ENCODE assay signal across 7 cellular contexts in genomic region chr11:121506237-121506636, GRCh38. TPM values are rescaled to one million over a fixed set of nuclear protein-coding genes. Genes with fewer than 3 reads are reported as not detected.
DNase-seq lines count a peak whose midpoint lies in the region; ATAC-seq, FAIRE-seq and TF ChIP-seq lines count a peak whose summit lies in the region.
"Not testable (repeated sequence)": the region's sequence is repeated elsewhere in the genome, so short reads cannot be mapped to it uniquely, and the experiment has no call there.

No MANE protein-coding gene starts in this region.

- not testable (repeated sequence) for ATAC-seq in CD8-positive, alpha-beta T cell; activated CD8-positive, alpha-beta T cell treated with anti-CD3 and anti-CD28 coated beads for 36 hours; effector memory CD8-positive, alpha-beta T cell (replicated peaks); HepG2

- H3K36me3 ChIP-seq in CD8-positive, alpha-beta T cell (ENCODE audit: insufficient read depth, low read length), result peaks cover 18% of the 10 kb centered on the region
- not testable (repeated sequence) for H3K36me3 ChIP-seq in HEK293 (ENCODE audit: control insufficient read depth in 2 of 2, insufficient read depth in 1 of 2, low read length in 2 of 2)
- peaks cover 13 to 56% of the 10 kb centered on the region in 2 experiments; a peak in 4 of 5 replicates for H3K36me3 ChIP-seq in HepG2 (replicated peaks in 1 of 2; ENCODE audit: control insufficient read depth in 1 of 2, insufficient read depth in 2 of 2, low read length in 2 of 2)

- not testable (repeated sequence) for H3K4me3 Mint-ChIP-seq in CD8-positive, alpha-beta T cell; activated CD8-positive, alpha-beta T cell treated with anti-CD3 and anti-CD28 coated beads for 36 hours; effector memory CD8-positive, alpha-beta T cell; osteocyte (ENCODE audit: unreplicated experiment)
- H3K4me3 Mint-ChIP-seq in activated naive CD4-positive, alpha-beta T cell treated with anti-CD3 and anti-CD28 coated beads, Interleukin-2, amount 50 U/mL, for 24 hours, result peak overlapping the region; percentile 19

- CTCF ChIA-PET in CD8-positive, alpha-beta T cell (lab: Charles Lee); HepG2 (lab: Yijun Ruan, JAX; ENCODE audit: low intra/inter-chr PET ratio, low total read pairs): not testable (repeated sequence)
- CTCF ChIA-PET in HEK293 (lab: Yijun Ruan, JAX), result interaction anchor here (0.6 kb wide), 1 partner anchor 13 kb away, joined by 3 read pairs; no protein-coding TSS in a partner anchor
- CTCF ChIA-PET in activated CD8-positive, alpha-beta T cell treated with anti-CD3 and anti-CD28 coated beads for 36 hours (lab: Charles Lee), result interaction anchor here (1.2 kb wide), 1 partner anchor 13 kb away, joined by 3 read pairs; no protein-coding TSS in a partner anchor

- not testable (repeated sequence) for H3K4me2 ChIP-seq in HepG2 (ENCODE audit: low read depth, low read length)

- H3K27ac ChIP-seq in CD8-positive, alpha-beta T cell (ENCODE audit: low read depth, low read length); HEK293 (ENCODE audit: extremely low read depth, low read depth, low read length); HepG2 (ENCODE audit: extremely low read length, insufficient read depth, low read length): not testable (repeated sequence)

- H3K79me2 ChIP-seq in HepG2 (ENCODE audit: insufficient read depth, low read length), result not testable (repeated sequence)

- not testable (repeated sequence) for H3K27me3 Mint-ChIP-seq in CD8-positive, alpha-beta T cell (ENCODE audit: low read depth); activated CD8-positive, alpha-beta T cell treated with anti-CD3 and anti-CD28 coated beads for 36 hours; activated naive CD4-positive, alpha-beta T cell treated with anti-CD3 and anti-CD28 coated beads, Interleukin-2, amount 50 U/mL, for 24 hours; effector memory CD8-positive, alpha-beta T cell; osteocyte (ENCODE audit: unreplicated experiment)

- not testable (repeated sequence) for BruUV-seq in HepG2 (replicated peaks; lab: Mats Ljungman, UMichigan)

- not testable (repeated sequence) for H4K20me1 ChIP-seq in HepG2 (ENCODE audit: insufficient read depth, low read length)

- H3K36me3 Mint-ChIP-seq in CD8-positive, alpha-beta T cell, result peaks cover 87% of the 10 kb centered on the region
- H3K36me3 Mint-ChIP-seq in activated CD8-positive, alpha-beta T cell treated with anti-CD3 and anti-CD28 coated beads for 36 hours (ENCODE audit: low read depth), result peaks cover 76% of the 10 kb centered on the region
- peaks cover 54% of the 10 kb centered on the region for H3K36me3 Mint-ChIP-seq in activated naive CD4-positive, alpha-beta T cell treated with anti-CD3 and anti-CD28 coated beads, Interleukin-2, amount 50 U/mL, for 24 hours
- peaks cover 74% of the 10 kb centered on the region for H3K36me3 Mint-ChIP-seq in effector memory CD8-positive, alpha-beta T cell (ENCODE audit: insufficient read depth)
- H3K36me3 Mint-ChIP-seq in osteocyte (ENCODE audit: unreplicated experiment), result not testable (repeated sequence)

- intact Hi-C loops in CD8-positive, alpha-beta T cell (cut with DNase I, micrococcal nuclease); activated CD8-positive, alpha-beta T cell treated with anti-CD3 and anti-CD28 coated beads for 36 hours (cut with micrococcal nuclease); HepG2 (cut with micrococcal nuclease; ENCODE audit: unreplicated experiment): not testable (repeated sequence)

- TF ChIP-seq RAD21 in HepG2 (CRISPR knock-in tag; IDR thresholded peaks at IDR 0.05), result not testable (repeated sequence)

- not testable (repeated sequence) for H3K9me3 ChIP-seq in CD8-positive, alpha-beta T cell (ENCODE audit: low read length); HEK293 (ENCODE audit: control insufficient read depth, insufficient read depth, low read depth, low read length); HepG2 (ENCODE audit: low read length)

- H3K9me3 Mint-ChIP-seq in CD8-positive, alpha-beta T cell, result peaks cover 13% of the 10 kb centered on the region
- peaks cover 20% of the 10 kb centered on the region for H3K9me3 Mint-ChIP-seq in activated CD8-positive, alpha-beta T cell treated with anti-CD3 and anti-CD28 coated beads for 36 hours
- H3K9me3 Mint-ChIP-seq in activated naive CD4-positive, alpha-beta T cell treated with anti-CD3 and anti-CD28 coated beads, Interleukin-2, amount 50 U/mL, for 24 hours, result peaks cover 23% of the 10 kb centered on the region
- peaks cover 0 to 12% of the 10 kb centered on the region in 2 donors for H3K9me3 Mint-ChIP-seq in effector memory CD8-positive, alpha-beta T cell
- peaks cover 11% of the 10 kb centered on the region for H3K9me3 Mint-ChIP-seq in osteocyte (ENCODE audit: unreplicated experiment)

- not testable (repeated sequence) for TF ChIP-seq POLR2A in HepG2 (IDR thresholded peaks at IDR 0.05; ENCODE audit: insufficient read depth in 1 of 2, low read depth in 2 of 2, low read length in 2 of 2)

- DNase-seq in CD8-positive, alpha-beta T cell; activated CD8-positive, alpha-beta T cell treated with anti-CD3 and anti-CD28 coated beads for 36 hours; effector memory CD8-positive, alpha-beta T cell; HepG2 (ENCODE audit: low spot score): not testable (repeated sequence)
- DNase-seq in osteocyte (ENCODE audit: extremely low spot score, unreplicated experiment), result peak; percentile 42

- POLR2A ChIA-PET in CD8-positive, alpha-beta T cell (lab: Charles Lee), result interaction anchor here (1.1 kb wide), 1 partner anchor 13 kb away, joined by 3 read pairs; no protein-coding TSS in a partner anchor
- POLR2A ChIA-PET in HEK293 (lab: Yijun Ruan, JAX); HepG2 (lab: Yijun Ruan, JAX): not testable (repeated sequence)
- POLR2A ChIA-PET in activated CD8-positive, alpha-beta T cell treated with anti-CD3 and anti-CD28 coated beads for 36 hours (lab: Charles Lee), result interaction anchor here (2.0 kb wide), 1 partner anchor 8 kb away, joined by 4 read pairs; no protein-coding TSS in a partner anchor

- H3K27ac Mint-ChIP-seq in CD8-positive, alpha-beta T cell, result peak overlapping the region; percentile 37
- H3K27ac Mint-ChIP-seq in activated CD8-positive, alpha-beta T cell treated with anti-CD3 and anti-CD28 coated beads for 36 hours, result peak overlapping the region; percentile 16
- peak overlapping the region; percentile 55 for H3K27ac Mint-ChIP-seq in activated naive CD4-positive, alpha-beta T cell treated with anti-CD3 and anti-CD28 coated beads, Interleukin-2, amount 50 U/mL, for 24 hours
- H3K27ac Mint-ChIP-seq in effector memory CD8-positive, alpha-beta T cell, result peak overlapping the region; percentile 30 to 39
- not testable (repeated sequence) for H3K27ac Mint-ChIP-seq in osteocyte (ENCODE audit: unreplicated experiment)

- H2AFZ ChIP-seq in HepG2 (ENCODE audit: low read length), result not testable (repeated sequence)

- not testable (repeated sequence) for H3K4me3 ChIP-seq in CD8-positive, alpha-beta T cell (ENCODE audit: low read depth, low read length); HEK293 (ENCODE audit: low read depth, low read length); HepG2 (replicated peaks in 1 of 3; ENCODE audit: insufficient read depth in 1 of 3, low read depth in 2 of 3, low read length in 3 of 3)

- TF ChIP-seq EP300 in HepG2 (IDR thresholded peaks at IDR 0.05; ENCODE audit: low read depth in 2 of 2, low read length in 2 of 2); HepG2 (CRISPR knock-in tag; IDR thresholded peaks at IDR 0.05; ENCODE audit: borderline replicate concordance): not testable (repeated sequence)

- peaks cover 19% of the 10 kb centered on the region for H3K4me1 ChIP-seq in CD8-positive, alpha-beta T cell (ENCODE audit: insufficient read depth, low read length)
- H3K4me1 ChIP-seq in HEK293 (ENCODE audit: control insufficient read depth, insufficient read depth, low read length); HepG2 (ENCODE audit: insufficient read depth, low read length): not testable (repeated sequence)

- not testable (repeated sequence) for FAIRE-seq in HepG2 (lab: Jason Lieb, UNC)

- not testable (repeated sequence) for TF ChIP-seq CTCF in CD8-positive, alpha-beta T cell (IDR thresholded peaks at IDR 0.05); HEK293 (tag by site-specific recombination; IDR thresholded peaks at IDR 0.05); activated CD8-positive, alpha-beta T cell treated with anti-CD3 and anti-CD28 coated beads for 36 hours (IDR thresholded peaks at IDR 0.05); HepG2 (CRISPR knock-in tag; IDR thresholded peaks at IDR 0.05); osteocyte (IDR thresholded peaks at IDR 0.05)

- WGBS in HepG2 (ENCODE audit: low lambda C conversion rate), result 100% methylated on average over 1 of the region's 1 CpG

- H3K9ac ChIP-seq in HepG2 (ENCODE audit: insufficient read depth, low read depth, low read length), result not testable (repeated sequence)

- H3K4me1 Mint-ChIP-seq in CD8-positive, alpha-beta T cell (ENCODE audit: low read depth), result peaks cover 53% of the 10 kb centered on the region
- H3K4me1 Mint-ChIP-seq in activated CD8-positive, alpha-beta T cell treated with anti-CD3 and anti-CD28 coated beads for 36 hours (ENCODE audit: low read depth), result peaks cover 46% of the 10 kb centered on the region
- H3K4me1 Mint-ChIP-seq in activated naive CD4-positive, alpha-beta T cell treated with anti-CD3 and anti-CD28 coated beads, Interleukin-2, amount 50 U/mL, for 24 hours, result peaks cover 70% of the 10 kb centered on the region
- peaks cover 23 to 34% of the 10 kb centered on the region in 2 donors for H3K4me1 Mint-ChIP-seq in effector memory CD8-positive, alpha-beta T cell (ENCODE audit: low read depth in 2 of 2)
- not testable (repeated sequence) for H3K4me1 Mint-ChIP-seq in osteocyte (ENCODE audit: unreplicated experiment)

- in situ Hi-C loops in HepG2 (cut with HindIII; ENCODE audit: extremely low pct_ligation_motif_present, low pct_unique_long_range_greater_than_20kb), result not testable (repeated sequence)

- H3K27me3 ChIP-seq in CD8-positive, alpha-beta T cell (ENCODE audit: insufficient read depth, low read length); HepG2 (ENCODE audit: control insufficient read depth in 1 of 2, insufficient read depth in 2 of 2, low read length in 2 of 2): not testable (repeated sequence)

RNA-seq across cellular contexts. Expression of gene SORL1, which starts 54.1 kb away (rescaled TPM):
- 100 to 1,000 TPM; 170 TPM for total RNA-seq in CD8-positive, alpha-beta T cell
- 10 to 100 TPM; 61.1 to 64.6 TPM for total RNA-seq in activated CD8-positive, alpha-beta T cell treated with anti-CD3 and anti-CD28 coated beads for 36 hours
- 10.5 and 21.3 TPM in 2 replicates for total RNA-seq in HepG2 (2016; rRNA removed; fragmentation: Illumina TruSeq; extraction: Trizol)
- 3.5 and 4.0 TPM in 2 replicates for total RNA-seq in HepG2 (2016; cell fraction: cytosol; rRNA removed; fragmentation: Illumina TruSeq; extraction: Trizol; ENCODE audit: low read depth)
- total RNA-seq in HepG2 (2016; cell fraction: insoluble cytoplasmic fraction; rRNA removed; fragmentation: Illumina TruSeq; extraction: Trizol), result 8.7 and 19.9 TPM in 2 replicates
- 5.1 and 5.3 TPM in 2 replicates for total RNA-seq in HepG2 (2016; cell fraction: membrane; rRNA removed; fragmentation: Illumina TruSeq; extraction: Trizol)
- total RNA-seq in HepG2 (2016; cell fraction: nucleus; rRNA removed; fragmentation: Illumina TruSeq; extraction: Trizol), result 40.2 and 51.2 TPM in 2 replicates
- polyA plus RNA-seq in HepG2 (2011; rRNA removed), result 138 and 148 TPM in 2 replicates
- 139 and 149 TPM in 2 replicates for polyA plus RNA-seq in HepG2 (2011; cell fraction: cytosol; rRNA removed)
- 450 and 556 TPM in 2 replicates for polyA plus RNA-seq in HepG2 (2011; cell fraction: nucleus; rRNA removed)
- polyA plus RNA-seq in HepG2 (2012), result 91.0 and 166 TPM in 2 replicates
- 0.50 and 0.54 TPM in 2 replicates for polyA plus RNA-seq in HepG2 (2016; cell fraction: cytosol; fragmentation: Illumina TruSeq; extraction: Trizol; ENCODE audit: low read depth)
- polyA plus RNA-seq in HepG2 (2016; cell fraction: insoluble cytoplasmic fraction; fragmentation: Illumina TruSeq; extraction: Trizol; ENCODE audit: low read depth), result 4.0 and 5.0 TPM in 2 replicates
- polyA plus RNA-seq in HepG2 (2016; cell fraction: membrane; fragmentation: Illumina TruSeq; extraction: Trizol; ENCODE audit: low read depth), result 1.00 and 1.2 TPM in 2 replicates
- polyA plus RNA-seq in HepG2 (2016; cell fraction: nucleus; fragmentation: Illumina TruSeq; extraction: Trizol; ENCODE audit: insufficient read depth, low read depth), result 20.9 and 24.9 TPM in 2 replicates
- 23.6 and 1,177 TPM in 2 replicates for polyA minus RNA-seq in HepG2 (2011; rRNA and poly(A)+ RNA removed; ENCODE audit: low replicate concordance)
- polyA minus RNA-seq in HepG2 (2011; cell fraction: cytosol; rRNA and poly(A)+ RNA removed), result 280 and 339 TPM in 2 replicates
- polyA minus RNA-seq in HepG2 (2011; cell fraction: nucleus; rRNA and poly(A)+ RNA removed), result 516 and 542 TPM in 2 replicates
- 2.1 and 3.1 TPM in 2 replicates for total RNA-seq in osteocyte
